In the genomic region with DNA sequence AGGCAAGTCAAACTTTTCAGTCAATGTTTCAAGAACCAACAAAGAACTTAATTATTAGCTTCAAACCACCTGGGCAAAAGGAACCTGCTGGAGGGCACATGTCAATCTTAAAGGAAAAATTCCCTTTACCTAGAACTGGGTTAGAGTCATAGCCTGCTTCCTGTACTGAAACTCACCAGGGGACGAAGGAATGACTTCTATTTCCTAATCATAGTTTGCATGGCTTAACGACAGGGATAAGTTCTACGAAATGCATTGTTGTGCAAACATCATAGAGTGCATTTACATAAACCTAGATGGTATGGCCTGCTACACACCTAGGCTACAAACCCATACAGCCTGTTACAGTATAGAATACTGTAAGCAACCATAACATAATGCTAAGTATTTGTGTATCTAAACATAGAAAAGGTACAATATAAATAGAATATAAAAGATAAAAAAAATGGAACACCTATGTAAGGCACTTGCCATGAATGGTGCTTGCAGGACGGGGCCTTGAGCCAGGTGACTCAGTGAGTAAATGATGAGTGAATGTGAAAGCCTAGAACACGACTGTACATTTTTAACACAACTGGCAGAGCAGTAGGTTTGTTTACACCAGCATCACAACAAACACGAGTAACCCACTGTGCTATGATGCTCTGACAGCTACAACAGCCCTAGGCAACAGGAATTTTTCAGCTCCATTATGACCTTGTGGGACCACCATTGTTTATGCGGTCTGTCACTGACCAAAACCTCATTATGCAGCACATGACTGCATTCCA, we compare ENCODE assay signal across 16 cellular contexts.
DNase-seq lines count a peak whose midpoint lies in the region; ATAC-seq and TF ChIP-seq lines count a peak whose summit lies in the region.
"Had no signal": no experiment of that assay in that cellular context is flagged by ENCODE, and none has a peak within 500 bp of the region (broad histone marks: within the 10 kb centered on the region; RNA-seq: fewer than 3 reads in every experiment).

No MANE protein-coding gene starts in this region.

- ATAC-seq in activated CD8-positive, alpha-beta T cell treated with anti-CD3 and anti-CD28 coated beads for 36 hours: no peak
- no peak for ATAC-seq in activated CD8-positive, alpha-beta T cell treated with anti-CD3 and anti-CD28 coated beads, Interleukin-2, amount 10 ng/mL, durations not matched to agents 7 days and 5 days
- no peak for ATAC-seq in HG03571 (IDR thresholded peaks at IDR 0.05; ENCODE audit: unreplicated experiment)

- H3K9me3 ChIP-seq in neural progenitor cell (ENCODE audit: low read depth): no peaks in the 10 kb centered on the region
- no peaks in the 10 kb centered on the region for H3K9me3 ChIP-seq in SJCRH30 (replicated peaks)
- H3K9me3 ChIP-seq: esophagus squamous epithelium had no signal

- H3K36me3 Mint-ChIP-seq in activated CD8-positive, alpha-beta T cell treated with anti-CD3 and anti-CD28 coated beads for 36 hours (ENCODE audit: low read depth): no peaks in the 10 kb centered on the region
- H3K36me3 Mint-ChIP-seq in activated CD8-positive, alpha-beta T cell treated with anti-CD3 and anti-CD28 coated beads, Interleukin-2, amount 10 ng/mL, durations not matched to agents 7 days and 5 days (ENCODE audit: low read depth): no peaks in the 10 kb centered on the region
- peaks cover 5% of the 10 kb centered on the region for H3K36me3 Mint-ChIP-seq in neural progenitor cell
- H3K36me3 Mint-ChIP-seq: activated naive CD4-positive, alpha-beta T cell treated with anti-CD3 and anti-CD28 coated beads, Interleukin-2, amount 10 ng/mL, durations not matched to agents 7 days and 5 days had no signal

- peaks cover 3% of the 10 kb centered on the region for H3K27me3 Mint-ChIP-seq in activated CD8-positive, alpha-beta T cell treated with anti-CD3 and anti-CD28 coated beads for 36 hours
- peaks cover 8% of the 10 kb centered on the region for H3K27me3 Mint-ChIP-seq in activated CD8-positive, alpha-beta T cell treated with anti-CD3 and anti-CD28 coated beads, Interleukin-2, amount 10 ng/mL, durations not matched to agents 7 days and 5 days (ENCODE audit: low read depth)
- H3K27me3 Mint-ChIP-seq in neural progenitor cell (ENCODE audit: insufficient read depth, low read depth): no peaks in the 10 kb centered on the region
- H3K27me3 Mint-ChIP-seq: activated naive CD4-positive, alpha-beta T cell treated with anti-CD3 and anti-CD28 coated beads, Interleukin-2, amount 10 ng/mL, durations not matched to agents 7 days and 5 days had no signal

- peak; percentile 16 for DNase-seq in activated CD8-positive, alpha-beta T cell treated with anti-CD3 and anti-CD28 coated beads for 36 hours
- DNase-seq in activated CD8-positive, alpha-beta T cell treated with anti-CD3 and anti-CD28 coated beads, Interleukin-2, amount 10 ng/mL, durations not matched to agents 7 days and 5 days: no peak
- DNase-seq in M059J (ENCODE audit: low read depth) (peak; percentile 79), astrocyte of the cerebellum (ENCODE audit: low read depth) (peak; percentile 47), neural progenitor cell (ENCODE audit: low spot score) (peak; percentile 29), SJCRH30 (no peak), NCI-H187 (lab: John Stamatoyannopoulos, UW) (no peak)
- DNase-seq: activated CD8-positive, alpha-beta memory T cell treated with anti-CD3 and anti-CD28 coated beads for 24 hours; activated naive CD4-positive, alpha-beta T cell treated with anti-CD3 and anti-CD28 coated beads, Interleukin-2, amount 10 ng/mL, durations not matched to agents 7 days and 5 days; esophagus squamous epithelium; HFFc6; hypothalamus; NCI-H524; Right ventricle myocardium superior had no signal

- in situ Hi-C loops in astrocyte of the cerebellum (cut with HindIII; ENCODE audit: low sequenced_read_pairs): no loop called here

- no peak for TF ChIP-seq CTCF in activated CD8-positive, alpha-beta T cell treated with anti-CD3 and anti-CD28 coated beads for 36 hours (IDR thresholded peaks at IDR 0.05)
- no peak for TF ChIP-seq CTCF in astrocyte of the cerebellum (IDR thresholded peaks at IDR 0.05; ENCODE audit: low read depth, low read length, missing control alignments)
- no peak for TF ChIP-seq CTCF in neural progenitor cell (IDR thresholded peaks at IDR 0.05)

- peaks cover 19% of the 10 kb centered on the region for H4K20me1 ChIP-seq in neural progenitor cell (ENCODE audit: low read depth)

- no peak overlapping the region for H3K27ac Mint-ChIP-seq in activated CD8-positive, alpha-beta T cell treated with anti-CD3 and anti-CD28 coated beads for 36 hours
- H3K27ac Mint-ChIP-seq in activated CD8-positive, alpha-beta T cell treated with anti-CD3 and anti-CD28 coated beads, Interleukin-2, amount 10 ng/mL, durations not matched to agents 7 days and 5 days: no peak overlapping the region
- H3K27ac Mint-ChIP-seq in neural progenitor cell: peak overlapping the region; percentile 85
- H3K27ac Mint-ChIP-seq: activated naive CD4-positive, alpha-beta T cell treated with anti-CD3 and anti-CD28 coated beads, Interleukin-2, amount 10 ng/mL, durations not matched to agents 7 days and 5 days; HFFc6 had no signal

- no peak overlapping the region for H3K9ac ChIP-seq in neural progenitor cell

- no peaks in the 10 kb centered on the region for H3F3A ChIP-seq in neural progenitor cell (ENCODE audit: low read depth)

- H3K27ac ChIP-seq in neural progenitor cell (no peak overlapping the region), SJCRH30 (no peak overlapping the region)
- H3K27ac ChIP-seq: skin epidermis had no signal

- no peaks in the 10 kb centered on the region for H3K36me3 ChIP-seq in neural progenitor cell
- H3K36me3 ChIP-seq in SJCRH30: no peaks in the 10 kb centered on the region
- H3K36me3 ChIP-seq: esophagus squamous epithelium had no signal

- no peaks in the 10 kb centered on the region for H3K9me3 Mint-ChIP-seq in activated CD8-positive, alpha-beta T cell treated with anti-CD3 and anti-CD28 coated beads for 36 hours
- no peaks in the 10 kb centered on the region for H3K9me3 Mint-ChIP-seq in activated CD8-positive, alpha-beta T cell treated with anti-CD3 and anti-CD28 coated beads, Interleukin-2, amount 10 ng/mL, durations not matched to agents 7 days and 5 days (ENCODE audit: insufficient read depth)
- H3K9me3 Mint-ChIP-seq in neural progenitor cell: peaks cover 5% of the 10 kb centered on the region
- H3K9me3 Mint-ChIP-seq: activated naive CD4-positive, alpha-beta T cell treated with anti-CD3 and anti-CD28 coated beads, Interleukin-2, amount 10 ng/mL, durations not matched to agents 7 days and 5 days; HFFc6 had no signal

- H3K27me3 ChIP-seq in neural progenitor cell (no peaks in the 10 kb centered on the region), SJCRH30 (no peaks in the 10 kb centered on the region)
- H3K27me3 ChIP-seq: esophagus squamous epithelium had no signal

- no peaks in the 10 kb centered on the region for H3K4me1 Mint-ChIP-seq in activated CD8-positive, alpha-beta T cell treated with anti-CD3 and anti-CD28 coated beads for 36 hours (ENCODE audit: low read depth)
- H3K4me1 Mint-ChIP-seq in activated CD8-positive, alpha-beta T cell treated with anti-CD3 and anti-CD28 coated beads, Interleukin-2, amount 10 ng/mL, durations not matched to agents 7 days and 5 days (ENCODE audit: low read depth): no peaks in the 10 kb centered on the region
- H3K4me1 Mint-ChIP-seq in neural progenitor cell: peaks cover 39% of the 10 kb centered on the region
- H3K4me1 Mint-ChIP-seq: activated naive CD4-positive, alpha-beta T cell treated with anti-CD3 and anti-CD28 coated beads, Interleukin-2, amount 10 ng/mL, durations not matched to agents 7 days and 5 days had no signal

- H3K79me2 ChIP-seq in neural progenitor cell (ENCODE audit: low read depth): peaks cover 11% of the 10 kb centered on the region

- peak overlapping the region; percentile 62 for H3K4me2 ChIP-seq in neural progenitor cell

- H3K4me1 ChIP-seq in neural progenitor cell: peaks cover 37% of the 10 kb centered on the region
- H3K4me1 ChIP-seq in SJCRH30: no peaks in the 10 kb centered on the region

- CTCF ChIA-PET in activated CD8-positive, alpha-beta T cell treated with anti-CD3 and anti-CD28 coated beads for 36 hours (lab: Charles Lee): no interaction called here
- CTCF ChIA-PET in activated CD8-positive, alpha-beta T cell treated with anti-CD3 and anti-CD28 coated beads, Interleukin-2, amount 10 ng/mL, durations not matched to agents 7 days and 5 days (lab: Charles Lee): interaction anchor here (1.4 kb wide), 1 partner anchor 8 kb away, joined by 6 read pairs; no protein-coding TSS in a partner anchor

- H3K4me3 ChIP-seq in astrocyte of the cerebellum (ENCODE audit: low read depth, low read length): no peak overlapping the region
- peak overlapping the region; percentile 6 for H3K4me3 ChIP-seq in neural progenitor cell
- no peak overlapping the region for H3K4me3 ChIP-seq in SJCRH30
- H3K4me3 ChIP-seq: esophagus squamous epithelium, skin epidermis had no signal

- intact Hi-C loops in activated CD8-positive, alpha-beta T cell treated with anti-CD3 and anti-CD28 coated beads for 36 hours (cut with micrococcal nuclease): no loop called here

- POLR2A ChIA-PET in activated CD8-positive, alpha-beta T cell treated with anti-CD3 and anti-CD28 coated beads for 36 hours (lab: Charles Lee): no interaction called here
- POLR2A ChIA-PET in activated CD8-positive, alpha-beta T cell treated with anti-CD3 and anti-CD28 coated beads, Interleukin-2, amount 10 ng/mL, durations not matched to agents 7 days and 5 days (lab: Charles Lee): no interaction called here

- H2AFZ ChIP-seq in neural progenitor cell (replicated peaks): no peak overlapping the region

- H3K4me3 Mint-ChIP-seq in activated CD8-positive, alpha-beta T cell treated with anti-CD3 and anti-CD28 coated beads for 36 hours: no peak overlapping the region
- no peak overlapping the region for H3K4me3 Mint-ChIP-seq in activated CD8-positive, alpha-beta T cell treated with anti-CD3 and anti-CD28 coated beads, Interleukin-2, amount 10 ng/mL, durations not matched to agents 7 days and 5 days
- H3K4me3 Mint-ChIP-seq in neural progenitor cell: peak overlapping the region; percentile 70
- H3K4me3 Mint-ChIP-seq: activated naive CD4-positive, alpha-beta T cell treated with anti-CD3 and anti-CD28 coated beads, Interleukin-2, amount 10 ng/mL, durations not matched to agents 7 days and 5 days; HFFc6 had no signal

Comparison
In these comparisons a context has a peak if more than half of its experiments do, and no peak if none do; other contexts are left out.
1. DNase-seq: peak in activated CD8-positive, alpha-beta T cell treated with anti-CD3 and anti-CD28 coated beads for 36 hours (single experiment), M059J (single experiment), astrocyte of the cerebellum (single experiment) and neural progenitor cell (single experiment); none in activated CD8-positive, alpha-beta T cell treated with anti-CD3 and anti-CD28 coated beads, Interleukin-2, amount 10 ng/mL, durations not matched to agents 7 days and 5 days (single experiment), SJCRH30 (0 of 2) and NCI-H187 (0 of 2).